In genomic region chr7:133248901-133249300, GRCh38 we compare ENCODE assay signal across 32 cellular contexts.
"Had no signal": no experiment of that assay in that cellular context is flagged by ENCODE, and none has a peak within 500 bp of the region (broad histone marks: within the 10 kb centered on the region; RNA-seq: fewer than 3 reads in every experiment).

No MANE protein-coding gene starts in this region.

- H3K9me3 Mint-ChIP-seq: activated B cell treated with CpG ODN at 0.5 μM for 24 hours; activated CD4-positive, alpha-beta memory T cell treated with anti-CD3 and anti-CD28 coated beads for 36 hours; activated CD4-positive, alpha-beta T cell treated with anti-CD3 and anti-CD28 coated beads, Interleukin-2, amount 10 ng/mL, durations not matched to agents 24 days and 14 days; activated CD8-positive, alpha-beta T cell treated with anti-CD3 and anti-CD28 coated beads for 36 hours; activated naive CD4-positive, alpha-beta T cell treated with anti-CD3 and anti-CD28 coated beads for 36 hours; activated naive CD8-positive, alpha-beta T cell treated with anti-CD3 and anti-CD28 coated beads for 36 hours; activated T-cell treated with anti-CD3 and anti-CD28 coated beads, Interleukin-2, amount 50 U/mL, for 72 hours; activated T-helper 1 cell treated with anti-CD3 and anti-CD28 coated beads, Interleukin-12 subunit alpha, Interleukin-12 subunit beta, Interleukin-2, Interleukin-4 antibody, amounts not matched to agents 30 ng/mL and 10 ng/mL and 1 ng/mL, durations not matched to agents 14 hours and 24 hours and 36 hours; activated T-helper 17 cell treated with anti-CD3 and anti-CD28 coated beads, Interleukin-2, amount 50 U/mL, for 72 hours; T-helper 1 cell treated with Interleukin-12 subunit alpha and Interleukin-12 subunit beta and Interleukin-4 antibody, amounts not matched to agents 30 μg/mL and 1 μg/mL, for 36 hours; T-helper 2 cell treated with Interferon-gamma antibody and Interleukin-4, amounts not matched to agents 5 μg/mL and 100 μg/mL, for 36 hours had no signal

- DNase-seq: activated B cell treated with CpG ODN at 0.5 μM for 24 hours; activated CD4-positive, alpha-beta memory T cell treated with anti-CD3 and anti-CD28 coated beads for 36 hours; activated CD4-positive, alpha-beta T cell treated with anti-CD3 and anti-CD28 coated beads for 4 hours; activated CD4-positive, alpha-beta T cell treated with anti-CD3 and anti-CD28 coated beads, Interleukin-2, amount 10 ng/mL, durations not matched to agents 24 days and 14 days; activated CD4-positive, alpha-beta T cell treated with anti-CD3 and anti-CD28 coated beads, Interleukin-2, amount 50 U/mL, for 1 hour; activated CD4-positive, alpha-beta T cell treated with anti-CD3 and anti-CD28 coated beads, Interleukin-2, amount 50 U/mL, for 4 hours; activated CD4-positive, CD25-positive, alpha-beta regulatory T cell treated with anti-CD3 and anti-CD28 coated beads, Interleukin-2, amount 50 U/mL, for 72 hours; activated CD8-positive, alpha-beta memory T cell treated with anti-CD3 and anti-CD28 coated beads, Interleukin-2, amount 50 U/mL, for 4 hours; activated CD8-positive, alpha-beta T cell treated with anti-CD3 and anti-CD28 coated beads for 36 hours; activated effector memory CD4-positive, alpha-beta T cell treated with anti-CD3 and anti-CD28 coated beads, Interleukin-2, amount 50 U/mL, for 16 hours; activated gamma-delta T cell treated with Interleukin-2 at 50 U/mL for 16 hours; activated naive CD4-positive, alpha-beta T cell; activated naive CD4-positive, alpha-beta T cell treated with anti-CD3 and anti-CD28 coated beads for 36 hours; activated naive CD4-positive, alpha-beta T cell treated with anti-CD3 and anti-CD28 coated beads, Interleukin-2, amount 50 U/mL, for 16 hours; activated naive CD8-positive, alpha-beta T cell treated with anti-CD3 and anti-CD28 coated beads for 36 hours; activated T-cell treated with anti-CD3 and anti-CD28 coated beads for 4 hours; activated T-cell treated with anti-CD3 and anti-CD28 coated beads, Interleukin-2, amount 50 U/mL, for 1 hour; activated T-cell treated with anti-CD3 and anti-CD28 coated beads, Interleukin-2, amount 50 U/mL, for 4 hours; activated T-cell treated with anti-CD3 and anti-CD28 coated beads, Interleukin-2, amount 50 U/mL, for 72 hours; adrenal gland; amniotic stem cell; aorta; body of pancreas; brain microvascular endothelial cell; central memory CD4-positive, alpha-beta T cell; T-helper 1 cell; T-helper 2 cell; T-helper 9 cell had no signal

- H3K27ac Mint-ChIP-seq: activated B cell treated with CpG ODN at 0.5 μM for 24 hours; activated CD4-positive, alpha-beta memory T cell treated with anti-CD3 and anti-CD28 coated beads for 36 hours; activated CD4-positive, alpha-beta T cell treated with anti-CD3 and anti-CD28 coated beads, Interleukin-2, amount 10 ng/mL, durations not matched to agents 24 days and 14 days; activated CD8-positive, alpha-beta T cell treated with anti-CD3 and anti-CD28 coated beads for 36 hours; activated naive CD4-positive, alpha-beta T cell treated with anti-CD3 and anti-CD28 coated beads for 36 hours; activated naive CD8-positive, alpha-beta T cell treated with anti-CD3 and anti-CD28 coated beads for 36 hours; activated T-cell treated with anti-CD3 and anti-CD28 coated beads, Interleukin-2, amount 50 U/mL, for 72 hours; activated T-helper 1 cell treated with anti-CD3 and anti-CD28 coated beads, Interleukin-12 subunit alpha, Interleukin-12 subunit beta, Interleukin-2, Interleukin-4 antibody, amounts not matched to agents 30 ng/mL and 10 ng/mL and 1 ng/mL, durations not matched to agents 14 hours and 24 hours and 36 hours; activated T-helper 17 cell treated with anti-CD3 and anti-CD28 coated beads, Interleukin-2, amount 50 U/mL, for 72 hours; T-helper 1 cell treated with Interleukin-12 subunit alpha and Interleukin-12 subunit beta and Interleukin-4 antibody, amounts not matched to agents 30 μg/mL and 1 μg/mL, for 36 hours; T-helper 2 cell treated with Interferon-gamma antibody and Interleukin-4, amounts not matched to agents 5 μg/mL and 100 μg/mL, for 36 hours had no signal

- H3K4me3 Mint-ChIP-seq: activated B cell treated with CpG ODN at 0.5 μM for 24 hours; activated CD4-positive, alpha-beta memory T cell treated with anti-CD3 and anti-CD28 coated beads for 36 hours; activated CD4-positive, alpha-beta T cell treated with anti-CD3 and anti-CD28 coated beads, Interleukin-2, amount 10 ng/mL, durations not matched to agents 24 days and 14 days; activated CD8-positive, alpha-beta T cell treated with anti-CD3 and anti-CD28 coated beads for 36 hours; activated naive CD4-positive, alpha-beta T cell treated with anti-CD3 and anti-CD28 coated beads for 36 hours; activated naive CD8-positive, alpha-beta T cell treated with anti-CD3 and anti-CD28 coated beads for 36 hours; activated T-cell treated with anti-CD3 and anti-CD28 coated beads, Interleukin-2, amount 50 U/mL, for 4 hours; activated T-cell treated with anti-CD3 and anti-CD28 coated beads, Interleukin-2, amount 50 U/mL, for 72 hours; activated T-helper 1 cell treated with anti-CD3 and anti-CD28 coated beads, Interleukin-12 subunit alpha, Interleukin-12 subunit beta, Interleukin-2, Interleukin-4 antibody, amounts not matched to agents 30 ng/mL and 10 ng/mL and 1 ng/mL, durations not matched to agents 14 hours and 24 hours and 36 hours; activated T-helper 17 cell treated with anti-CD3 and anti-CD28 coated beads, Interleukin-2, amount 50 U/mL, for 72 hours; T-helper 1 cell treated with Interleukin-12 subunit alpha and Interleukin-12 subunit beta and Interleukin-4 antibody, amounts not matched to agents 30 μg/mL and 1 μg/mL, for 36 hours; T-helper 2 cell treated with Interferon-gamma antibody and Interleukin-4, amounts not matched to agents 5 μg/mL and 100 μg/mL, for 36 hours had no signal

- H3K27me3 Mint-ChIP-seq: activated B cell treated with CpG ODN at 0.5 μM for 24 hours; activated CD4-positive, alpha-beta T cell treated with anti-CD3 and anti-CD28 coated beads, Interleukin-2, amount 10 ng/mL, durations not matched to agents 24 days and 14 days; activated naive CD8-positive, alpha-beta T cell treated with anti-CD3 and anti-CD28 coated beads for 36 hours; activated T-helper 17 cell treated with anti-CD3 and anti-CD28 coated beads, Interleukin-2, amount 50 U/mL, for 72 hours had no signal

- H3K36me3 Mint-ChIP-seq: activated CD4-positive, alpha-beta memory T cell treated with anti-CD3 and anti-CD28 coated beads for 36 hours had no signal

- ATAC-seq: activated CD8-positive, alpha-beta T cell treated with anti-CD3 and anti-CD28 coated beads for 36 hours; activated T-cell treated with anti-CD3 and anti-CD28 coated beads, Interleukin-2, amount 50 U/mL, for 4 hours; activated T-cell treated with anti-CD3 and anti-CD28 coated beads, Interleukin-2, amount 50 U/mL, for 72 hours; activated T-helper 17 cell treated with anti-CD3 and anti-CD28 coated beads, Interleukin-2, amount 50 U/mL, for 72 hours; body of pancreas had no signal
